In the genomic region with DNA sequence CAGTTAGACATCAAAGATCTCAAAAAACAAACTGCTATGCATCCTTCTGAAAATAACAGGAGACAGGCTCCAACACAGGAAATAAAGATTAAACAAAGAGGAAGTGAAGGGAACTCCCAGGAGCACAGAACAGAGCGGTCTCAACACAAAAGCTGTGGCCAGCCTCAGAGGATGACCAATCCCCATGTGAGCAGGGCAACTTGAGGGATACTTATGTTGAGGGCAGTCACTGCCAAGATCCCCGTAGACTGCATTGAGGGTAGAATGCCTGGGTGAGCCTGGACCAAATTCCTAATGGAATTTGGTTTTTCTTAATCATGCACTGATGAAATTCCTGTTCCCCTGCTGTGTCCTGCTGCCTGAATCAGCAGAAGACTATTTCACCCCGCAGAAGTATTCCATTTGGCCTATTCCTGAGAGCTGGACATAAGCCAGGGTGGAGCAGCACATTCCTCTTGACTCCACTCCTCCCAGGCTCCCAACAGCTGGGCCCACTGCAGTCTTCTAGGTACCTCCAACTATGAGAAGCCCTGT, we compare ENCODE assay signal across 8 cellular contexts. TPM values are rescaled to one million over a fixed set of nuclear protein-coding genes. Genes with fewer than 3 reads are reported as not detected.
A peak's percentile ranks its signal among the peaks of the same experiment; 100 is the strongest.
DNase-seq lines count a peak whose midpoint lies in the region; ATAC-seq lines count a peak whose summit lies in the region.

No MANE protein-coding gene starts in this region.

- DNase-seq in DMS 273 (lab: John Stamatoyannopoulos, UW; ENCODE audit: unreplicated experiment) (peak; percentile 38), DMS 273 treated with DMSO at 0.1 percent for 48 hours (lab: John Stamatoyannopoulos, UW) (no peak), T1000 (lab: John Stamatoyannopoulos, UW) (peak; percentile 82), globus pallidus (ENCODE audit: low spot score) (peak; percentile 13), renal cortical epithelial cell (ENCODE audit: low read depth) (peak; percentile 99), NCI-H1436 (lab: John Stamatoyannopoulos, UW) (no peak)

- ATAC-seq in HG02938 (IDR thresholded peaks at IDR 0.05; ENCODE audit: unreplicated experiment) = no peak
- no peak for ATAC-seq in HG03571 (IDR thresholded peaks at IDR 0.05; ENCODE audit: unreplicated experiment)

RNA-seq across cellular contexts. Expression of a gene that starts 49.0 kb away (rescaled TPM):
- total RNA-seq in renal cortical epithelial cell = 305 and 415 TPM in 2 replicates

Comparison
In these comparisons a context has a peak if more than half of its experiments do, and no peak if none do; other contexts are left out.
1. DNase-seq: peak in DMS 273 (single experiment), T1000 (single experiment), globus pallidus (single experiment) and renal cortical epithelial cell (single experiment); none in DMS 273 treated with DMSO at 0.1 percent for 48 hours (single experiment) and NCI-H1436 (single experiment).